28 cellular contexts compared by ENCODE assay signal in the genomic region with DNA sequence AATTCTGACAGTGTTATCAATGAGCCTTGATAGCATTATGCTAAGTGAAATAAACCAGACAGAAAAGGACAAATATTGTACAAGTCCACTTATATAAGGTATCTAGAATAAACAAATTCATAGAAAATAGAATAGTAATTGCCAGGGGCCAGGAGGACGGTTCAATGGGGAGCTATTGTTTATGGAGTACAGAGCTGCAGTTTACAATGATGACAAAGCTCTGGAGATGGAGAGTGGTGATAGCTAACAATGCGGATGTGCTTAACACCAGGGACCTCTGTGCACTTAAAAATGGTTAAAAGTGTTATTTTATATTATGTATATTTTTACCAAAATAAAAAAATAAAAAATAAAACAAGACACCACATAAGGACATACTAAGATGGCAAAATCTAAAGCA.
"Had no signal": no experiment of that assay in that cellular context is flagged by ENCODE, and none has a peak within 500 bp of the region (broad histone marks: within the 10 kb centered on the region; RNA-seq: fewer than 3 reads in every experiment).

No MANE protein-coding gene starts in this region.

- H3K27me3 ChIP-seq: colonic mucosa, esophagus muscularis mucosa, esophagus squamous epithelium, foreskin keratinocyte, gastrocnemius medialis, gastroesophageal sphincter, heart left ventricle had no signal

- H3K4me1 ChIP-seq: colonic mucosa, esophagus muscularis mucosa, esophagus squamous epithelium, foreskin keratinocyte, gastrocnemius medialis, gastroesophageal sphincter, heart left ventricle, heart right ventricle had no signal

- H3K4me3 ChIP-seq: colonic mucosa, coronary artery, dorsolateral prefrontal cortex, esophagus muscularis mucosa, esophagus squamous epithelium, gastrocnemius medialis, gastroesophageal sphincter, heart left ventricle, heart right ventricle had no signal

- DNase-seq: colonic mucosa; cortex of kidney; dermis blood vessel endothelial cell; dorsolateral prefrontal cortex; effector CD4-positive, alpha-beta T cell; effector CD8-positive, alpha-beta T cell; effector memory CD4-positive, alpha-beta T cell; effector memory CD8-positive, alpha-beta T cell; endodermal cell; erythroblast; esophagus squamous epithelium; foreskin fibroblast; foreskin keratinocyte; foreskin melanocyte; gastrocnemius medialis; glutamatergic neuron; head of caudate nucleus; heart left ventricle; heart right ventricle had no signal

- FAIRE-seq: colon, endometrium, endothelial cell of umbilical vein, frontal cortex had no signal

- ATAC-seq: effector memory CD8-positive, alpha-beta T cell; esophagus mucosa; foreskin keratinocyte; gastrocnemius medialis; gastroesophageal sphincter; heart left ventricle; heart right ventricle had no signal

- H3K36me3 ChIP-seq: colonic mucosa, esophagus muscularis mucosa, esophagus squamous epithelium, gastrocnemius medialis, gastroesophageal sphincter, heart left ventricle, heart right ventricle had no signal

- H3K9me3 ChIP-seq: colonic mucosa, esophagus muscularis mucosa, esophagus squamous epithelium, gastrocnemius medialis, gastroesophageal sphincter, heart left ventricle, heart right ventricle had no signal

- H3K27ac ChIP-seq: colonic mucosa, coronary artery, dorsolateral prefrontal cortex, epithelial cell of prostate, esophagus muscularis mucosa, esophagus squamous epithelium, foreskin keratinocyte, gastrocnemius medialis, gastroesophageal sphincter, heart left ventricle, heart right ventricle had no signal
